ENCODE assay signal across 1 cellular context in genomic region chr17:76417499-76418143, GRCh38.
TF ChIP-seq lines count a peak whose summit lies in the region.

No MANE protein-coding gene starts in this region.

TF ChIP-seq in K562, 482 proteins besides CTCF, POLR2A, EP300 and RAD21:
- TF ChIP-seq CREB3L1 (IDR thresholded peaks at IDR 0.05; ENCODE audit: borderline replicate concordance, low read depth) (no peak), NFIC (IDR thresholded peaks at IDR 0.05) (peak; percentile 65), ZEB2 (IDR thresholded peaks at IDR 0.05) (0 out of 2 replicates have a peak, but pooled peaks have one; percentile 19), CBFA2T2 (conservative IDR thresholded peaks at IDR 0.05) (0 out of 2 replicates have a peak, but pooled peaks have one; percentile 4), OTX1 (CRISPR knock-in tag; IDR thresholded peaks at IDR 0.05) (no peak)
